ENCODE assay signal across 8 cellular contexts in genomic region chr4:8594097-8595038, GRCh38. TPM values are rescaled to one million over a fixed set of nuclear protein-coding genes. Genes with fewer than 3 reads are reported as not detected.
A peak's percentile ranks its signal among the peaks of the same experiment; 100 is the strongest.
DNase-seq lines count a peak whose midpoint lies in the region; ATAC-seq lines count a peak whose summit lies in the region.

No MANE protein-coding gene starts in this region.

- ATAC-seq in esophagus mucosa (peak; percentile 34), GM19463 (IDR thresholded peaks at IDR 0.05; ENCODE audit: unreplicated experiment) (no peak), HG03139 (IDR thresholded peaks at IDR 0.05; ENCODE audit: unreplicated experiment) (no peak)

- DNase-seq in SIG-M5 treated with dmso at 0.1 percent for 504 hours (lab: John Stamatoyannopoulos, UW; ENCODE audit: unreplicated experiment) (peak; percentile 42), SIG-M5 (lab: John Stamatoyannopoulos, UW) (no peak), HT-29 (ENCODE audit: low spot score) (peak; percentile 74), SHP77 treated with DMSO at 0.1 percent for 48 hours (lab: John Stamatoyannopoulos, UW) (peak; percentile 0), middle frontal gyrus (ENCODE audit: extremely low spot score, low spot score) (peak; percentile 58)

RNA-seq across cellular contexts. Expression of gene CPZ, which starts 1.8 kb away (rescaled TPM):
- total RNA-seq in HT-29 (2014; rRNA removed; shearing (Covaris generic)), result not detected in 2 replicates
- total RNA-seq in esophagus mucosa, result 0.80 TPM

RNA-seq across cellular contexts. Expression of gene GPR78, which starts 14.2 kb away (rescaled TPM):
- total RNA-seq in HT-29 (2014; rRNA removed; shearing (Covaris generic)), result not detected in 2 replicates
- total RNA-seq in esophagus mucosa, result 6.4 TPM
